ENCODE assay signal across 1 cellular context in genomic region chr3:141878326-141878725, GRCh38.
TF ChIP-seq lines count a peak whose summit lies in the region.

No MANE protein-coding gene starts in this region.

TF ChIP-seq in GM12878, 131 proteins besides CTCF, POLR2A, EP300 and RAD21 (continued from another document):
- TF ChIP-seq CEBPZ (IDR thresholded peaks at IDR 0.05; ENCODE audit: low read depth, low read length) (no peak), PAX5 (IDR thresholded peaks at IDR 0.05; ENCODE audit: borderline replicate concordance, low read depth, low read length) (no peak), TAF1 (IDR thresholded peaks at IDR 0.05; ENCODE audit: borderline replicate concordance, low read depth, low read length) (no peak), SRF (IDR thresholded peaks at IDR 0.05; ENCODE audit: low read depth in 2 of 2, low read length in 2 of 2) (no peak), ETV6 (conservative IDR thresholded peaks at IDR 0.05 in 1 of 2, IDR thresholded peaks at IDR 0.05 in 1 of 2; ENCODE audit: borderline replicate concordance in 1 of 2, low read depth in 1 of 2) (no peak), ZNF207 (IDR thresholded peaks at IDR 0.05; ENCODE audit: borderline replicate concordance) (no peak), RBBP5 (conservative IDR thresholded peaks at IDR 0.05) (no peak)
